In genomic region chr6:33925869-33926268, GRCh38 we compare ENCODE assay signal across 23 cellular contexts.
"Had no signal": no experiment of that assay in that cellular context is flagged by ENCODE, and none has a peak within 500 bp of the region (broad histone marks: within the 10 kb centered on the region; RNA-seq: fewer than 3 reads in every experiment).

No MANE protein-coding gene starts in this region.

- ATAC-seq: left lobe of liver; naive thymus-derived CD8-positive, alpha-beta T cell; stimulated activated naive CD8-positive, alpha-beta T cell treated with anti-CD3 and anti-CD28 coated beads, Interleukin-15, amount 100 ng/mL, for 72 hours had no signal

- H3K4me1 Mint-ChIP-seq: activated CD4-positive, alpha-beta T cell treated with anti-CD3 and anti-CD28 coated beads, Interleukin-2, amount 10 ng/mL, durations not matched to agents 24 days and 14 days had no signal

- H3K36me3 Mint-ChIP-seq: naive thymus-derived CD8-positive, alpha-beta T cell had no signal

- FAIRE-seq: frontal cortex, TTC549 had no signal

- DNase-seq: activated B cell treated with CpG ODN at 0.5 μM for 24 hours; activated CD4-positive, alpha-beta T cell treated with anti-CD3 and anti-CD28 coated beads, Interleukin-2, amount 10 ng/mL, durations not matched to agents 24 days and 14 days; activated naive CD4-positive, alpha-beta T cell treated with anti-CD3 and anti-CD28 coated beads for 36 hours; central memory CD4-positive, alpha-beta T cell; effector CD4-positive, alpha-beta T cell; islet precursor cell; mucosa of descending colon; naive thymus-derived CD8-positive, alpha-beta T cell; nucleus accumbens; psoas muscle; sigmoid colon; stimulated activated CD4-positive, alpha-beta T cell treated with anti-CD3 and anti-CD28 coated beads, Interleukin-12 subunit alpha, Interleukin-12 subunit beta, amount 100 ng/mL, for 4 hours; stimulated activated CD4-positive, alpha-beta T cell treated with anti-CD3 and anti-CD28 coated beads, Interleukin-4, amount 100 ng/mL, for 1 hour; stimulated activated CD8-positive, alpha-beta memory T cell treated with anti-CD3 and anti-CD28 coated beads, Interleukin-4, amount 100 ng/mL, for 48 hours; stimulated activated naive CD8-positive, alpha-beta T cell treated with anti-CD3 and anti-CD28 coated beads, Interleukin-15, amount 100 ng/mL, for 72 hours; upper lobe of right lung had no signal

- H3K9me3 Mint-ChIP-seq: activated B cell treated with CpG ODN at 0.5 μM for 24 hours; activated CD4-positive, alpha-beta T cell treated with anti-CD3 and anti-CD28 coated beads, Interleukin-2, amount 10 ng/mL, durations not matched to agents 24 days and 14 days; activated naive CD4-positive, alpha-beta T cell treated with anti-CD3 and anti-CD28 coated beads for 36 hours; activated T-helper 1 cell treated with anti-CD3 and anti-CD28 coated beads, Interleukin-12 subunit alpha, Interleukin-12 subunit beta, Interleukin-2, Interleukin-4 antibody, amounts not matched to agents 30 ng/mL and 10 ng/mL and 1 ng/mL, durations not matched to agents 14 hours and 24 hours and 36 hours had no signal

- H3K27ac Mint-ChIP-seq: activated B cell treated with CpG ODN at 0.5 μM for 24 hours; activated CD4-positive, alpha-beta T cell treated with anti-CD3 and anti-CD28 coated beads, Interleukin-2, amount 10 ng/mL, durations not matched to agents 24 days and 14 days; activated naive CD4-positive, alpha-beta T cell treated with anti-CD3 and anti-CD28 coated beads for 36 hours; activated T-helper 1 cell treated with anti-CD3 and anti-CD28 coated beads, Interleukin-12 subunit alpha, Interleukin-12 subunit beta, Interleukin-2, Interleukin-4 antibody, amounts not matched to agents 30 ng/mL and 10 ng/mL and 1 ng/mL, durations not matched to agents 14 hours and 24 hours and 36 hours had no signal

- H3K4me3 Mint-ChIP-seq: activated B cell treated with CpG ODN at 0.5 μM for 24 hours; activated CD4-positive, alpha-beta T cell treated with anti-CD3 and anti-CD28 coated beads, Interleukin-2, amount 10 ng/mL, durations not matched to agents 24 days and 14 days; activated naive CD4-positive, alpha-beta T cell treated with anti-CD3 and anti-CD28 coated beads for 36 hours; activated T-helper 1 cell treated with anti-CD3 and anti-CD28 coated beads, Interleukin-12 subunit alpha, Interleukin-12 subunit beta, Interleukin-2, Interleukin-4 antibody, amounts not matched to agents 30 ng/mL and 10 ng/mL and 1 ng/mL, durations not matched to agents 14 hours and 24 hours and 36 hours; naive thymus-derived CD8-positive, alpha-beta T cell; stimulated activated naive CD8-positive, alpha-beta T cell treated with anti-CD3 and anti-CD28 coated beads, Interleukin-15, amount 100 ng/mL, for 72 hours had no signal

- H3K27me3 Mint-ChIP-seq: activated B cell treated with CpG ODN at 0.5 μM for 24 hours; stimulated activated naive CD8-positive, alpha-beta T cell treated with anti-CD3 and anti-CD28 coated beads, Interleukin-15, amount 100 ng/mL, for 72 hours had no signal

- H3K27ac ChIP-seq: adrenal gland, coronary artery, psoas muscle, sigmoid colon, testis, upper lobe of right lung had no signal
